ENCODE assay signal across 1 cellular context in genomic region chr4:89482248-89482647, GRCh38.
TF ChIP-seq lines count a peak whose summit lies in the region.

No MANE protein-coding gene starts in this region.

TF ChIP-seq in HEK293T, 16 proteins besides CTCF, POLR2A, EP300 and RAD21 (continued from another document):
- TF ChIP-seq NFRKB (IDR thresholded peaks at IDR 0.05): no peak
